8 cellular contexts compared by ENCODE assay signal in genomic region chr16:67183627-67184452, GRCh38. TPM values are rescaled to one million over a fixed set of nuclear protein-coding genes. Genes with fewer than 3 reads are reported as not detected.
DNase-seq lines count a peak whose midpoint lies in the region; ATAC-seq and TF ChIP-seq lines count a peak whose summit lies in the region.

Gene MATCAP1, minus strand, starts transcription at chr16:67183963. Its CDS starts 3,353 bp downstream, at chr16:67180610.

- CTCF ChIA-PET in BJ (lab: Yijun Ruan, JAX), result interaction anchor here (0.8 to 3.1 kb wide), 12 partner anchors 9 to 282 kb away, joined by 3 to 26 read pairs (median 10); partner anchors contain the start of genes CES4A, NOL3 and TMEM208
- CTCF ChIA-PET in activated CD4-positive, alpha-beta T cell treated with anti-CD3 and anti-CD28 coated beads for 36 hours (lab: Charles Lee), result interaction anchor here (0.6 to 2.3 kb wide), 19 partner anchors 7 to 1985 kb away, joined by 3 to 18 read pairs (median 5); partner anchors contain the start of genes FBXL8, NOL3 and TRADD

- H3K27ac Mint-ChIP-seq in activated CD4-positive, alpha-beta T cell treated with anti-CD3 and anti-CD28 coated beads for 36 hours, result no peak within 1 kb of the TSS

- H3K9me3 Mint-ChIP-seq in activated CD4-positive, alpha-beta T cell treated with anti-CD3 and anti-CD28 coated beads for 36 hours (ENCODE audit: low read depth), result no peaks in the 10 kb centered on the region

- no peak within 1 kb of the TSS for H3K4me3 Mint-ChIP-seq in activated CD4-positive, alpha-beta T cell treated with anti-CD3 and anti-CD28 coated beads for 36 hours

- peak; percentile 83 for DNase-seq in BJ (ENCODE audit: low read depth)
- DNase-seq in NCI-H524 treated with DMSO at 0.1 percent for 48 hours (lab: John Stamatoyannopoulos, UW), result peak; percentile 97
- peak; percentile 96 for DNase-seq in activated CD4-positive, alpha-beta T cell treated with anti-CD3 and anti-CD28 coated beads for 36 hours
- peak; percentile 98 for DNase-seq in choroid plexus epithelial cell (ENCODE audit: low read depth)
- peak; percentile 98 for DNase-seq in kidney tubule cell (ENCODE audit: low spot score)
- peak; percentile 78 to 81 for DNase-seq in stimulated activated CD4-positive, alpha-beta T cell treated with anti-CD3 and anti-CD28 coated beads, Interleukin-1b, Interleukin-23, amount 100 ng/mL, for 1 hour (ENCODE audit: low read depth in 2 of 2)

- TF ChIP-seq CTCF in BJ (IDR thresholded peaks at IDR 0.05; ENCODE audit: insufficient read depth, low read depth, low read length) (no peak), choroid plexus epithelial cell (conservative IDR thresholded peaks at IDR 0.05; ENCODE audit: low read depth, low read length) (no peak)

- POLR2A ChIA-PET in BJ (lab: Charles Lee), result no interaction called here
- POLR2A ChIA-PET in activated CD4-positive, alpha-beta T cell treated with anti-CD3 and anti-CD28 coated beads for 36 hours (lab: Charles Lee), result interaction anchor here (1.4 kb wide), 1 partner anchor 23 kb away, joined by 3 read pairs; no protein-coding TSS in a partner anchor

- no peaks in the 10 kb centered on the region for H3K36me3 ChIP-seq in BJ (ENCODE audit: control insufficient read depth, insufficient read depth, low read length)

- H3K36me3 Mint-ChIP-seq in activated CD4-positive, alpha-beta T cell treated with anti-CD3 and anti-CD28 coated beads for 36 hours (ENCODE audit: low read depth), result peaks cover 2% of the 10 kb centered on the region

- peaks cover 14% of the 10 kb centered on the region for H3K4me1 Mint-ChIP-seq in activated CD4-positive, alpha-beta T cell treated with anti-CD3 and anti-CD28 coated beads for 36 hours

- H3K27me3 ChIP-seq in BJ (ENCODE audit: control insufficient read depth, insufficient read depth, low read length), result no peaks in the 10 kb centered on the region

- ATAC-seq in GM19324 (IDR thresholded peaks at IDR 0.05; ENCODE audit: low FRiP score, unreplicated experiment) (peak; percentile 92), HG03460 (IDR thresholded peaks at IDR 0.05; ENCODE audit: unreplicated experiment) (peak; percentile 91)
- peak; percentile 97 for ATAC-seq in activated CD4-positive, alpha-beta T cell treated with anti-CD3 and anti-CD28 coated beads for 36 hours

- peak within 1 kb of the TSS; percentile 60 for H3K4me3 ChIP-seq in BJ (ENCODE audit: low read depth, low read length)
- peak within 1 kb of the TSS; percentile 87 for H3K4me3 ChIP-seq in choroid plexus epithelial cell (ENCODE audit: low read depth, low read length)

- intact Hi-C loops in activated CD4-positive, alpha-beta T cell treated with anti-CD3 and anti-CD28 coated beads for 36 hours (cut with DNase I, micrococcal nuclease), result loop anchor here (1.0 to 10.0 kb wide), 11 partner anchors 8 to 901 kb away; partner anchors contain the start of genes E2F4 (in 2 of the 2), FBXL8 (in 2 of the 2), TRADD (in 2 of the 2) and ATP6V0D1 (in 1 of the 2)

- H3K27me3 Mint-ChIP-seq in activated CD4-positive, alpha-beta T cell treated with anti-CD3 and anti-CD28 coated beads for 36 hours, result peaks cover 9% of the 10 kb centered on the region

RNA-seq across cellular contexts. Expression of gene MATCAP1, which starts in this region (rescaled TPM):
- polyA plus RNA-seq in BJ (2011; rRNA removed), result 8.7 and 13.1 TPM in 2 replicates
- 6.8 and 8.2 TPM in 2 replicates for polyA minus RNA-seq in BJ (2011; rRNA and poly(A)+ RNA removed)
- 10 to 100 TPM; 28.8 to 30.4 TPM for total RNA-seq in activated CD4-positive, alpha-beta T cell treated with anti-CD3 and anti-CD28 coated beads for 36 hours

Comparison
In these comparisons a context has a peak if more than half of its experiments do, and no peak if none do; other contexts are left out.
1. Peak in every context shown above with its lines: DNase-seq, ATAC-seq and H3K4me3 ChIP-seq.